ENCODE assay signal across 17 cellular contexts in genomic region chr3:133376805-133377204, GRCh38. TPM values are rescaled to one million over a fixed set of nuclear protein-coding genes. Genes with fewer than 3 reads are reported as not detected.
A peak's percentile ranks its signal among the peaks of the same experiment; 100 is the strongest.
DNase-seq lines count a peak whose midpoint lies in the region; ATAC-seq, FAIRE-seq and TF ChIP-seq lines count a peak whose summit lies in the region.
"Had no signal": no experiment of that assay in that cellular context is flagged by ENCODE, and none has a peak within 500 bp of the region (broad histone marks: within the 10 kb centered on the region; RNA-seq: fewer than 3 reads in every experiment).

No MANE protein-coding gene starts in this region.

- H3K27me3 ChIP-seq in right cardiac atrium (ENCODE audit: control insufficient read depth, insufficient read depth) (no peaks in the 10 kb centered on the region), K562 (ENCODE audit: control insufficient read depth in 2 of 2, insufficient read depth in 2 of 2, low read length in 2 of 2) (no peaks in the 10 kb centered on the region; a peak in 1 of 5 replicates)
- H3K27me3 ChIP-seq: gastrocnemius medialis had no signal

- 50% methylated on average over 6 of the region's 6 CpGs for WGBS in right cardiac atrium
- 8% methylated on average over 3 of the region's 6 CpGs for WGBS in K562 (ENCODE audit: insufficient coverage, low coverage, missing lambda C conversion rate)

- no peaks in the 10 kb centered on the region for H3K4me1 Mint-ChIP-seq in type B pancreatic cell (ENCODE audit: unreplicated experiment)
- H3K4me1 Mint-ChIP-seq: activated CD4-positive, alpha-beta T cell treated with anti-CD3 and anti-CD28 coated beads, Interleukin-2, amount 10 ng/mL, durations not matched to agents 7 days and 5 days; central memory CD8-positive, alpha-beta T cell; naive thymus-derived CD8-positive, alpha-beta T cell had no signal

- DNase-seq in left ventricle myocardium superior (no peak), right cardiac atrium (no peak), NCI-H524 treated with DMSO at 0.1 percent for 48 hours (lab: John Stamatoyannopoulos, UW) (peak; percentile 68), K562 (ENCODE audit: extremely low read depth in 1 of 4, low spot score in 3 of 4) (peak in 1 of 4 experiments; percentile 10), type B pancreatic cell (ENCODE audit: extremely low spot score, unreplicated experiment) (no peak), NCI-H128 (lab: John Stamatoyannopoulos, UW; ENCODE audit: unreplicated experiment) (no peak)
- no peak for DNase-seq in activated CD4-positive, alpha-beta T cell treated with anti-CD3 and anti-CD28 coated beads, Interleukin-2, amount 50 U/mL, for 4 hours
- DNase-seq: activated CD4-positive, alpha-beta T cell treated with anti-CD3 and anti-CD28 coated beads, Interleukin-2, amount 10 ng/mL, durations not matched to agents 7 days and 5 days; activated T-cell treated with anti-CD3 and anti-CD28 coated beads, Interleukin-2, amount 50 U/mL, for 24 hours; gastrocnemius medialis; naive thymus-derived CD8-positive, alpha-beta T cell; psoas muscle; stimulated activated CD4-positive, alpha-beta T cell treated with anti-CD3 and anti-CD28 coated beads, Interleukin-15, amount 100 ng/mL, for 24 hours had no signal

- H3K27ac ChIP-seq in right cardiac atrium (ENCODE audit: low read length), result no peak overlapping the region
- H3K27ac ChIP-seq in K562 (ENCODE audit: extremely low read depth, low read depth, low read length), result no peak overlapping the region
- H3K27ac ChIP-seq: gastrocnemius medialis, KMS-11, psoas muscle had no signal

- H3K9me1 ChIP-seq in K562 (ENCODE audit: control insufficient read depth, insufficient read depth, low read length), result no peaks in the 10 kb centered on the region

- H3K9me3 ChIP-seq in right cardiac atrium (ENCODE audit: control insufficient read depth, low read length) (no peaks in the 10 kb centered on the region), K562 (replicated peaks; ENCODE audit: control insufficient read depth, insufficient read depth, low read depth, low read length) (no peaks in the 10 kb centered on the region)
- H3K9me3 ChIP-seq: gastrocnemius medialis, psoas muscle had no signal

- in situ Hi-C loops in K562 (cut with MboI), result loop anchor here (25.0 kb wide), 1 partner anchor 340 kb away; the partner anchor contains the start of gene TMEM108

- ATAC-seq in left ventricle myocardium superior, result peak; percentile 49
- ATAC-seq in right cardiac atrium, result no peak
- peak; percentile 66; the same call in 2 of the 3 replicates for ATAC-seq in K562
- ATAC-seq in GM21529 (IDR thresholded peaks at IDR 0.05; ENCODE audit: unreplicated experiment), result no peak
- ATAC-seq: naive thymus-derived CD8-positive, alpha-beta T cell had no signal

- peak; percentile 21 to 56 for TF ChIP-seq RAD21 in K562 (CRISPR knock-in tag; conservative IDR thresholded peaks at IDR 0.05 in 1 of 2, IDR thresholded peaks at IDR 0.05 in 1 of 2)

- BruUV-seq in K562 (replicated peaks; lab: Mats Ljungman, UMichigan), result no TSS peak

- no peak for TF ChIP-seq EP300 in K562 (IDR thresholded peaks at IDR 0.05; ENCODE audit: low read length)

- H3K4me3 Mint-ChIP-seq in type B pancreatic cell, result no peak overlapping the region
- H3K4me3 Mint-ChIP-seq: activated CD4-positive, alpha-beta T cell treated with anti-CD3 and anti-CD28 coated beads, Interleukin-2, amount 10 ng/mL, durations not matched to agents 7 days and 5 days; activated T-cell treated with anti-CD3 and anti-CD28 coated beads, Interleukin-2, amount 50 U/mL, for 24 hours; central memory CD8-positive, alpha-beta T cell; naive thymus-derived CD8-positive, alpha-beta T cell had no signal

- H3K4me1 ChIP-seq in right cardiac atrium (ENCODE audit: control insufficient read depth, insufficient read depth, low read length), result no peaks in the 10 kb centered on the region
- no peaks in the 10 kb centered on the region; a peak in 2 of 5 replicates for H3K4me1 ChIP-seq in K562 (replicated peaks in 1 of 2; ENCODE audit: control insufficient read depth in 2 of 2, insufficient read depth in 2 of 2, low read length in 2 of 2)
- H3K4me1 ChIP-seq: gastrocnemius medialis, psoas muscle had no signal

- TF ChIP-seq POLR2A in K562 (conservative IDR thresholded peaks at IDR 0.05), result no peak

- H3K27ac Mint-ChIP-seq in type B pancreatic cell, result no peak overlapping the region
- H3K27ac Mint-ChIP-seq: activated CD4-positive, alpha-beta T cell treated with anti-CD3 and anti-CD28 coated beads, Interleukin-2, amount 10 ng/mL, durations not matched to agents 7 days and 5 days; activated T-cell treated with anti-CD3 and anti-CD28 coated beads, Interleukin-2, amount 50 U/mL, for 24 hours had no signal

- no peaks in the 10 kb centered on the region for H3K36me3 ChIP-seq in K562 (ENCODE audit: control insufficient read depth, insufficient read depth, low read length)
- H3K36me3 ChIP-seq: gastrocnemius medialis had no signal

- H4K20me1 ChIP-seq in K562 (replicated peaks; ENCODE audit: control insufficient read depth, insufficient read depth, low read length), result no peaks in the 10 kb centered on the region

- CTCF ChIA-PET in K562 (lab: Yijun Ruan, JAX; ENCODE audit: low intra/inter-chr PET ratio), result interaction anchor here (1.5 to 2.0 kb wide), 3 partner anchors 336 to 651 kb away, joined by 4 to 10 read pairs (median 5); no protein-coding TSS in a partner anchor

- no peaks in the 10 kb centered on the region for H3K9me3 Mint-ChIP-seq in type B pancreatic cell
- H3K9me3 Mint-ChIP-seq: activated CD4-positive, alpha-beta T cell treated with anti-CD3 and anti-CD28 coated beads, Interleukin-2, amount 10 ng/mL, durations not matched to agents 7 days and 5 days; activated T-cell treated with anti-CD3 and anti-CD28 coated beads, Interleukin-2, amount 50 U/mL, for 24 hours; central memory CD8-positive, alpha-beta T cell; naive thymus-derived CD8-positive, alpha-beta T cell had no signal

- no peaks in the 10 kb centered on the region for H3K79me2 ChIP-seq in K562 (ENCODE audit: control insufficient read depth, insufficient read depth, low read length)

- no peak overlapping the region for H2AFZ ChIP-seq in K562 (ENCODE audit: low read depth, low read length)

- no peak for FAIRE-seq in K562 (lab: Jason Lieb, UNC)

- TF ChIP-seq CTCF in K562 (IDR thresholded peaks at IDR 0.05 in 2 of 3, conservative IDR thresholded peaks at IDR 0.05 in 1 of 3; ENCODE audit: insufficient read depth in 2 of 3, low read depth in 1 of 3, low read length in 3 of 3) (peak; percentile 33 to 51 (median 37); a peak in 4 of 6 replicates), type B pancreatic cell (conservative IDR thresholded peaks at IDR 0.05) (no peak)

- H3K4me2 ChIP-seq in K562 (ENCODE audit: insufficient read depth, low read length), result no peak overlapping the region
- H3K4me2 ChIP-seq: KMS-11 had no signal

- intact Hi-C loops in left ventricle myocardium superior (cut with micrococcal nuclease) (loop anchor here (10.0 kb wide), 1 partner anchor 332 kb away; no protein-coding TSS in a partner anchor), right cardiac atrium (cut with DNase I) (loop anchor here (2.0 to 5.0 kb wide), 3 partner anchors 335 to 338 kb away; partner anchors contain the start of gene TMEM108 (in 1 of the 4)), K562 (cut with micrococcal nuclease) (loop anchor here (2.0 to 5.0 kb wide), 2 partner anchors 45 to 336 kb away; no protein-coding TSS in a partner anchor)

- no peak overlapping the region for H3K4me3 ChIP-seq in right cardiac atrium (ENCODE audit: low read length)
- H3K4me3 ChIP-seq in K562, result no peak overlapping the region
- H3K4me3 ChIP-seq: gastrocnemius medialis, psoas muscle had no signal

- H3K36me3 Mint-ChIP-seq in type B pancreatic cell, result no peaks in the 10 kb centered on the region

- POLR2A ChIA-PET in K562 (lab: Yijun Ruan, JAX), result interaction anchor here (0.7 kb wide), 1 partner anchor 12 kb away, joined by 3 read pairs; no protein-coding TSS in a partner anchor

- H3K9ac ChIP-seq in K562 (ENCODE audit: insufficient read depth in 1 of 2, low read depth in 2 of 2, low read length in 2 of 2), result no peak overlapping the region
- H3K9ac ChIP-seq: KMS-11 had no signal

- no peaks in the 10 kb centered on the region for H3K27me3 Mint-ChIP-seq in type B pancreatic cell
- H3K27me3 Mint-ChIP-seq: activated CD4-positive, alpha-beta T cell treated with anti-CD3 and anti-CD28 coated beads, Interleukin-2, amount 10 ng/mL, durations not matched to agents 7 days and 5 days; activated T-cell treated with anti-CD3 and anti-CD28 coated beads, Interleukin-2, amount 50 U/mL, for 24 hours had no signal

TF ChIP-seq in K562, 482 proteins besides CTCF, POLR2A, EP300 and RAD21 (continues in another document):
- no peak for TF ChIP-seq CREB3 (tag; conservative IDR thresholded peaks at IDR 0.05; ENCODE audit: low read depth)
- peak; percentile 63; the same call in 1 of the 2 replicates for TF ChIP-seq MYC (IDR thresholded peaks at IDR 0.05; ENCODE audit: low read depth, low read length)
- no peak for TF ChIP-seq MYC (CRISPR knock-in tag; IDR thresholded peaks at IDR 0.05; ENCODE audit: borderline replicate concordance, low read depth)

RNA-seq across cellular contexts. Expression of gene BFSP2, which starts 23.1 kb away (rescaled TPM):
- not detected for total RNA-seq in left ventricle myocardium superior
- not detected for total RNA-seq in right cardiac atrium
- polyA plus RNA-seq in right cardiac atrium, result not detected
- not detected in 2 replicates for total RNA-seq in K562 (2011; cell fraction: chromatin; rRNA removed; ENCODE audit: low replicate concordance)
- not detected in 2 replicates for total RNA-seq in K562 (2011; cell fraction: nucleolus; rRNA removed)
- total RNA-seq in K562 (2011; cell fraction: nucleoplasm; rRNA removed), result not detected in 2 replicates
- not detected in 2 replicates for total RNA-seq in K562 (2014; rRNA removed)
- total RNA-seq in K562 (2014; rRNA removed; fragmentation: Illumina TruSeq; extraction: Trizol), result not detected in 2 replicates
- not detected in 2 replicates for total RNA-seq in K562 (2015; rRNA removed; fragmentation: Illumina TruSeq; extraction: Trizol)
- total RNA-seq in K562 (2021), result not detected in 2 replicates
- not detected in 2 replicates for polyA plus RNA-seq in K562 (2011; rRNA removed)
- polyA plus RNA-seq in K562 (2011; cell fraction: cytosol; rRNA removed), result not detected in 2 replicates
- polyA plus RNA-seq in K562 (2011; cell fraction: nucleus; rRNA removed), result not detected in 2 replicates
- not detected in 2 replicates for polyA plus RNA-seq in K562 (2012)
- polyA plus RNA-seq in K562 (2014; fragmentation: Illumina TruSeq; extraction: Trizol), result not detected in 2 replicates
- not detected for polyA plus RNA-seq in K562 (2014; fragmentation: Nextera tagmentation; extraction: Ambion mirVana)
- not detected in 2 replicates for polyA plus RNA-seq in K562 (2014; rRNA removed)
- not detected in 2 replicates for polyA minus RNA-seq in K562 (2011; rRNA and poly(A)+ RNA removed)
- not detected in 2 replicates for polyA minus RNA-seq in K562 (2011; cell fraction: cytosol; rRNA and poly(A)+ RNA removed)
- polyA minus RNA-seq in K562 (2011; cell fraction: nucleus; rRNA and poly(A)+ RNA removed), result not detected in 2 replicates
- not detected in 2 replicates for total RNA-seq in type B pancreatic cell (ENCODE audit: low replicate concordance)
- total RNA-seq: gastrocnemius medialis; mammary epithelial cell; naive thymus-derived CD8-positive, alpha-beta T cell; psoas muscle had no signal
- polyA plus RNA-seq: mammary epithelial cell; naive thymus-derived CD8-positive, alpha-beta T cell; psoas muscle had no signal

Comparison
In these comparisons a context has a peak if more than half of its experiments do, and no peak if none do; other contexts are left out.
1. ATAC-seq: peak in left ventricle myocardium superior (single experiment) and K562 (single experiment); none in right cardiac atrium (0 of 2) and GM21529 (single experiment).